In genomic region chr11:1741741-1742140, GRCh38 we compare ENCODE assay signal across 20 cellular contexts. TPM values are rescaled to one million over a fixed set of nuclear protein-coding genes. Genes with fewer than 3 reads are reported as not detected.
A peak's percentile ranks its signal among the peaks of the same experiment; 100 is the strongest.
DNase-seq lines count a peak whose midpoint lies in the region; TF ChIP-seq lines count a peak whose summit lies in the region.
"Had no signal": no experiment of that assay in that cellular context is flagged by ENCODE, and none has a peak within 500 bp of the region (broad histone marks: within the 10 kb centered on the region; RNA-seq: fewer than 3 reads in every experiment).

No MANE protein-coding gene starts in this region.

- H3K4me3 ChIP-seq in Peyer's patch = no peak overlapping the region
- H3K4me3 ChIP-seq: A549, HAP-1 had no signal

- no peak for TF ChIP-seq POLR2A in Peyer's patch (IDR thresholded peaks at IDR 0.05)

- no peaks in the 10 kb centered on the region for H3K4me1 ChIP-seq in Peyer's patch
- H3K4me1 ChIP-seq: A549, Caco-2, HAP-1 had no signal

- H3K9me3 ChIP-seq in Peyer's patch = no peaks in the 10 kb centered on the region
- H3K9me3 ChIP-seq: HAP-1 had no signal

- no peaks in the 10 kb centered on the region for H3K36me3 ChIP-seq in Peyer's patch
- H3K36me3 ChIP-seq: HAP-1 had no signal

- no peaks in the 10 kb centered on the region for H3K27me3 ChIP-seq in Peyer's patch

- peak; percentile 13 for DNase-seq in activated effector memory CD4-positive, alpha-beta T cell treated with anti-CD3 and anti-CD28 coated beads, Interleukin-2, amount 50 U/mL, for 16 hours
- no peak for DNase-seq in activated effector memory CD4-positive, alpha-beta T cell treated with Interleukin-2 at 50 U/mL for 16 hours
- DNase-seq in Peyer's patch (peak in 2 of 3 donors; percentile 10 to 15), mesenteric fat pad (ENCODE audit: low spot score) (peak; percentile 57), ureter (ENCODE audit: low spot score) (peak; percentile 36), hippocampal formation (lab: John Stamatoyannopoulos, UW) (no peak), SW480 (ENCODE audit: low spot score) (no peak)
- DNase-seq: 8988T; ACHN; AML-193; C1 segment of cervical spinal cord; CD4-positive, CD25-positive, alpha-beta regulatory T cell; CD8-positive, alpha-beta T cell; DMS153; DND-41; GOT3; HFFc6 had no signal

- TF ChIP-seq CTCF in Peyer's patch (IDR thresholded peaks at IDR 0.05) = no peak

- H3K27ac ChIP-seq in Peyer's patch = no peak overlapping the region
- H3K27ac ChIP-seq: A549 had no signal

RNA-seq across cellular contexts. Expression of gene IFITM10, which starts 8.7 kb away (rescaled TPM):
- total RNA-seq in Peyer's patch (1 to 10 TPM in 3 of 4 donors, under 1 TPM in 1; 0.88 to 5.0 (median 3.4) TPM), mesenteric fat pad (1.5 TPM), ureter (49.2 TPM)

RNA-seq across cellular contexts. Expression of gene CTSD, which starts 22.0 kb away (rescaled TPM):
- total RNA-seq in Peyer's patch = 1,000 to 10,000 TPM in 2 of 4 donors, 100 to 1,000 TPM in 2; 129 to 1,688 (median 1,221) TPM
- total RNA-seq in mesenteric fat pad = 940 TPM
- 1,385 TPM for total RNA-seq in ureter

RNA-seq across cellular contexts. Expression of gene KRTAP5-6, which starts 44.7 kb away (rescaled TPM):
- not detected for total RNA-seq in Peyer's patch
- not detected for total RNA-seq in mesenteric fat pad
- total RNA-seq in ureter = not detected
- total RNA-seq: Caco-2; CD4-positive, CD25-positive, alpha-beta regulatory T cell; CD8-positive, alpha-beta T cell; HFFc6 had no signal

Comparison
In these comparisons a context has a peak if more than half of its experiments do, and no peak if none do; other contexts are left out.
1. DNase-seq: peak in activated effector memory CD4-positive, alpha-beta T cell treated with anti-CD3 and anti-CD28 coated beads, Interleukin-2, amount 50 U/mL, for 16 hours (single experiment), Peyer's patch (2 of 3), mesenteric fat pad (single experiment) and ureter (single experiment); none in activated effector memory CD4-positive, alpha-beta T cell treated with Interleukin-2 at 50 U/mL for 16 hours (single experiment), hippocampal formation (0 of 2) and SW480 (single experiment).